Comparison of ENCODE assay signal across 8 cellular contexts in the genomic region with DNA sequence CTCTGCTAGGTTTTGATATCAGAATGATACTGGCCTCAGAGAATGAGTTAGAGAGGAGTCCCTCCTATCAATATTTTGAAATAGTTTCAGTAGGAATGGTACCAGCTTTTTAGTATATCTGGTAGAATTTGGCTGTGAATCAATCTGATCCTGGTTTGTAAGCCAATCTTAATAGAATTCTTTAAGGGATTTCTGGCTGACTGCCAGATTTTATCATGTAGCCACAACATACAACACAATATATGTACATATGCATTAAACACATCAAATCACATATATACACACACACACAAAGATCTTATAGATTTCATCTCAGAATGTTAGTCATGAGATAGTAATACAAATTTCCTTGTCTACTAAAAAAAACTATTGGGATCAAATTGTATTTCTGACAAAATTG.
"Had no signal": no experiment of that assay in that cellular context is flagged by ENCODE, and none has a peak within 500 bp of the region (broad histone marks: within the 10 kb centered on the region; RNA-seq: fewer than 3 reads in every experiment).

No MANE protein-coding gene starts in this region.

- H3K4me3 ChIP-seq: GM23338, HAP-1 had no signal

- H3K36me3 ChIP-seq: HAP-1 had no signal

- H2AFZ ChIP-seq: GM23338 had no signal

- ATAC-seq: GM23338, HCT116 had no signal

- H3K4me1 ChIP-seq: HAP-1 had no signal

- DNase-seq: HFFc6, IMR-90 had no signal

- H3K4me2 ChIP-seq: GM23338 had no signal

- FAIRE-seq: H1, H54, HTR-8/SVneo had no signal
